ENCODE assay signal across 25 cellular contexts in the genomic region with DNA sequence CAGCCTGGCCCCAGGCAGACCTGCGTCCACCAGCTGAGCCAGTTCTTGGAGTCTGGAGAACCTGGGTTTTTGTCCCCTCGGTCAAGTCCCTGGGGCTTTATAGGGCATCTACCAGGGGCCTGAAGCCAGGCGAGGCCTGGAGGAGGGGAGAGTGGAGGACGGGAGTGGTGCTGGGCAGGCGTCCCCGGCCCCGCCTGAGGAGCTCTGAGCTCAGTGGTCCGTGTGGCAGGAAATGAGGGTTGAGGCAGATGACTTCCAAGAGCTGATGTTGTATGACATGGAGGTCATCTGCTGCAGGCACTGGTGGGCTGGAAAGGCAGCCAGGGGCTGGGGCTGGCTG.
A peak's percentile ranks its signal among the peaks of the same experiment; 100 is the strongest.
DNase-seq lines count a peak whose midpoint lies in the region; ATAC-seq and TF ChIP-seq lines count a peak whose summit lies in the region.
"Had no signal": no experiment of that assay in that cellular context is flagged by ENCODE, and none has a peak within 500 bp of the region (broad histone marks: within the 10 kb centered on the region; RNA-seq: fewer than 3 reads in every experiment).

No MANE protein-coding gene starts in this region.

- no peak overlapping the region for H3K27ac Mint-ChIP-seq in natural killer cell treated with Interleukin-12 subunit alpha and Interleukin-12 subunit beta and Interleukin-15 and Interleukin-18, amount 100 ng/mL, for 72 hours
- H3K27ac Mint-ChIP-seq in natural killer cell (no peak overlapping the region), endodermal cell (no peak overlapping the region)
- H3K27ac Mint-ChIP-seq: activated B cell treated with CpG ODN at 0.5 μM for 24 hours; activated naive CD8-positive, alpha-beta T cell treated with anti-CD3 and anti-CD28 coated beads, Interleukin-2, amount 50 U/mL, for 24 hours; B cell; naive thymus-derived CD8-positive, alpha-beta T cell had no signal

- no peak overlapping the region for H3K9ac ChIP-seq in endodermal cell (ENCODE audit: extremely low read depth, low read length, poor library complexity, severe bottlenecking)

- no peaks in the 10 kb centered on the region for H3K36me3 Mint-ChIP-seq in natural killer cell treated with Interleukin-12 subunit alpha and Interleukin-12 subunit beta and Interleukin-15 and Interleukin-18, amount 100 ng/mL, for 72 hours
- no peaks in the 10 kb centered on the region for H3K36me3 Mint-ChIP-seq in natural killer cell
- H3K36me3 Mint-ChIP-seq in endodermal cell (ENCODE audit: low read depth): no peaks in the 10 kb centered on the region
- H3K36me3 Mint-ChIP-seq: naive thymus-derived CD8-positive, alpha-beta T cell had no signal

- WGBS in endodermal cell (ENCODE audit: insufficient coverage in 1 of 2, insufficient read length in 1 of 2), 2 experiments: 94 to 100% methylated on average over 2 to 8 of the region's 8 CpGs

- CTCF ChIA-PET in RWPE1 (lab: Yijun Ruan, JAX): no interaction called here

- H3K27ac ChIP-seq in endodermal cell (ENCODE audit: low read depth, low read length): no peak overlapping the region
- H3K27ac ChIP-seq in RWPE1: no peak overlapping the region
- H3K27ac ChIP-seq: left ventricle myocardium inferior, SJCRH30, thyroid gland had no signal

- no peak for TF ChIP-seq CTCF in natural killer cell (IDR thresholded peaks at IDR 0.05)
- no peak for TF ChIP-seq CTCF in endodermal cell (conservative IDR thresholded peaks at IDR 0.05)
- TF ChIP-seq CTCF in RWPE1 (conservative IDR thresholded peaks at IDR 0.05; ENCODE audit: low read depth): no peak

- no peak overlapping the region for H3K4me3 ChIP-seq in endodermal cell (ENCODE audit: low read length)
- H3K4me3 ChIP-seq: dorsolateral prefrontal cortex, left ventricle myocardium inferior, SJCRH30, thyroid gland had no signal

- H3K9me3 ChIP-seq in endodermal cell (ENCODE audit: control insufficient read depth, low read length): peaks cover 5% of the 10 kb centered on the region
- H3K9me3 ChIP-seq: left ventricle myocardium inferior, SJCRH30, thyroid gland had no signal

- ATAC-seq in natural killer cell treated with Interleukin-12 subunit alpha and Interleukin-12 subunit beta and Interleukin-15 and Interleukin-18, amount 100 ng/mL, for 72 hours: no peak
- ATAC-seq in natural killer cell (no peak), HG02588 (IDR thresholded peaks at IDR 0.05; ENCODE audit: unreplicated experiment) (no peak)
- ATAC-seq: activated naive CD8-positive, alpha-beta T cell treated with anti-CD3 and anti-CD28 coated beads, Interleukin-2, amount 50 U/mL, for 24 hours; naive thymus-derived CD8-positive, alpha-beta T cell had no signal

- H3K9me3 Mint-ChIP-seq in natural killer cell treated with Interleukin-12 subunit alpha and Interleukin-12 subunit beta and Interleukin-15 and Interleukin-18, amount 100 ng/mL, for 72 hours: no peaks in the 10 kb centered on the region
- H3K9me3 Mint-ChIP-seq in natural killer cell (no peaks in the 10 kb centered on the region), endodermal cell (no peaks in the 10 kb centered on the region)

- no peaks in the 10 kb centered on the region for H3K27me3 ChIP-seq in endodermal cell (ENCODE audit: control insufficient read depth, insufficient read depth, low read length, poor library complexity, severe bottlenecking)
- H3K27me3 ChIP-seq: dorsolateral prefrontal cortex, SJCRH30, thyroid gland had no signal

- DNase-seq in natural killer cell treated with Interleukin-12 subunit alpha and Interleukin-12 subunit beta and Interleukin-15 and Interleukin-18, amount 100 ng/mL, for 72 hours (ENCODE audit: low spot score): peak; percentile 29
- DNase-seq in natural killer cell: no peak
- DNase-seq in endodermal cell: peak; percentile 27
- DNase-seq in retina: peak; percentile 44
- DNase-seq in ureter (ENCODE audit: low spot score): peak; percentile 32
- DNase-seq in activated gamma-delta T cell treated with Interleukin-2 at 50 U/mL for 16 hours: no peak
- no peak for DNase-seq in RWPE1 (ENCODE audit: low spot score)
- DNase-seq: activated B cell treated with CpG ODN at 0.5 μM for 24 hours; activated CD4-positive, alpha-beta T cell treated with anti-CD3 and anti-CD28 coated beads, Interleukin-2, amount 50 U/mL, for 48 hours; activated gamma-delta T cell; activated naive CD8-positive, alpha-beta T cell treated with anti-CD3 and anti-CD28 coated beads, Interleukin-2, amount 50 U/mL, for 24 hours; KBM-7; left ventricle myocardium inferior; midbrain; NCI-H1417 treated with DMSO at 0.1 percent for 48 hours; NCI-H2081 treated with DMSO at 0.1 percent for 48 hours; NCI-H345; SJCRH30; stimulated activated CD4-positive, alpha-beta T cell treated with anti-CD3 and anti-CD28 coated beads, Interleukin-15, amount 100 ng/mL, for 24 hours; stimulated activated naive CD4-positive, alpha-beta T cell; thyroid gland had no signal

- H3K36me3 ChIP-seq in endodermal cell (ENCODE audit: control insufficient read depth, insufficient read depth, low read length): no peaks in the 10 kb centered on the region
- H3K36me3 ChIP-seq: left ventricle myocardium inferior, SJCRH30, thyroid gland had no signal

- no peak overlapping the region for H3K4me3 Mint-ChIP-seq in natural killer cell treated with Interleukin-12 subunit alpha and Interleukin-12 subunit beta and Interleukin-15 and Interleukin-18, amount 100 ng/mL, for 72 hours
- H3K4me3 Mint-ChIP-seq in natural killer cell (no peak overlapping the region), endodermal cell (no peak overlapping the region)
- H3K4me3 Mint-ChIP-seq: activated B cell treated with CpG ODN at 0.5 μM for 24 hours; activated naive CD8-positive, alpha-beta T cell treated with anti-CD3 and anti-CD28 coated beads, Interleukin-2, amount 50 U/mL, for 24 hours; B cell; naive thymus-derived CD8-positive, alpha-beta T cell had no signal

- intact Hi-C loops in natural killer cell (cut with micrococcal nuclease): no loop called here

- H3K4me1 Mint-ChIP-seq in natural killer cell treated with Interleukin-12 subunit alpha and Interleukin-12 subunit beta and Interleukin-15 and Interleukin-18, amount 100 ng/mL, for 72 hours (ENCODE audit: low read depth in 2 of 2): no peaks in the 10 kb centered on the region
- no peaks in the 10 kb centered on the region for H3K4me1 Mint-ChIP-seq in natural killer cell
- peaks cover 5% of the 10 kb centered on the region for H3K4me1 Mint-ChIP-seq in endodermal cell
- H3K4me1 Mint-ChIP-seq: activated B cell treated with CpG ODN at 0.5 μM for 24 hours; activated naive CD8-positive, alpha-beta T cell treated with anti-CD3 and anti-CD28 coated beads, Interleukin-2, amount 50 U/mL, for 24 hours; B cell had no signal

- peaks cover 7 to 16% of the 10 kb centered on the region in 2 donors for H3K27me3 Mint-ChIP-seq in natural killer cell treated with Interleukin-12 subunit alpha and Interleukin-12 subunit beta and Interleukin-15 and Interleukin-18, amount 100 ng/mL, for 72 hours
- peaks cover 13 to 14% of the 10 kb centered on the region in 2 donors for H3K27me3 Mint-ChIP-seq in natural killer cell (ENCODE audit: low read depth in 2 of 2)
- H3K27me3 Mint-ChIP-seq in endodermal cell (ENCODE audit: insufficient read depth): peaks cover 7% of the 10 kb centered on the region

- H3K4me1 ChIP-seq in endodermal cell (ENCODE audit: control insufficient read depth, insufficient read depth, low read length): no peaks in the 10 kb centered on the region
- H3K4me1 ChIP-seq: thyroid gland had no signal

- POLR2A ChIA-PET in RWPE1 (lab: Yijun Ruan, JAX; ENCODE audit: low non-redundant PET): no interaction called here

Comparison
In these comparisons a context has a peak if more than half of its experiments do, and no peak if none do; other contexts are left out.
1. DNase-seq: peak in natural killer cell treated with Interleukin-12 subunit alpha and Interleukin-12 subunit beta and Interleukin-15 and Interleukin-18, amount 100 ng/mL, for 72 hours (single experiment), endodermal cell (single experiment), retina (single experiment) and ureter (single experiment); none in natural killer cell (single experiment), activated gamma-delta T cell treated with Interleukin-2 at 50 U/mL for 16 hours (single experiment) and RWPE1 (single experiment).